30 cellular contexts compared by ENCODE assay signal in the genomic region with DNA sequence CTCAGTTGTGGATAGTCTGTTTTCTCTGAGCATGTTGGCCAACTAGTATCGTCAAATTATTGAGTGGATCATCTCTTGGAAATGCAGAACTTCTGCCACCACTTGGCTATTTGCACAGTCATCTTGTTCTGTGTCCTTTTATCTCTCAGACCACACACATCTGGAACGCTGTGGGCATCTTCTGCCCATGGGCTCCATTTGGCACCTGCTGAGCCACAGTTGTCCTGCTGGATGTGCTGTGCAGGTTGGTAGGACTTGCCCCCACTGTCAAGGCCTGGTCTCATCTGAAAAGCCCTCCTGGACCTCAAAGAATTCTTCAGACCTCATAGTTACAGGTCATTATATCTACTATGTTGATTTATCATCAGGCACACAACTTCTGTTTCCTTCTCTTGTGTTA. TPM values are rescaled to one million over a fixed set of nuclear protein-coding genes. Genes with fewer than 3 reads are reported as not detected.
"Had no signal": no experiment of that assay in that cellular context is flagged by ENCODE, and none has a peak within 500 bp of the region (broad histone marks: within the 10 kb centered on the region; RNA-seq: fewer than 3 reads in every experiment).

No MANE protein-coding gene starts in this region.

- DNase-seq: activated CD4-positive, alpha-beta T cell treated with anti-CD3 and anti-CD28 coated beads, Interleukin-2, amount 10 ng/mL, durations not matched to agents 24 days and 14 days; activated CD8-positive, alpha-beta memory T cell treated with anti-CD3 and anti-CD28 coated beads, Interleukin-2, amount 10 ng/mL, durations not matched to agents 7 days and 5 days; activated CD8-positive, alpha-beta T cell treated with anti-CD3 and anti-CD28 coated beads for 36 hours; activated naive CD4-positive, alpha-beta T cell; activated T-cell treated with anti-CD3 and anti-CD28 coated beads for 4 hours; brain microvascular endothelial cell; caudate nucleus; dermis blood vessel endothelial cell; effector CD8-positive, alpha-beta T cell; foreskin melanocyte; immature natural killer cell; lower lobe of right lung; mesendoderm; mucosa of descending colon; nucleus accumbens; posterior cingulate gyrus; retina; stimulated activated CD4-positive, alpha-beta T cell treated with anti-CD3 and anti-CD28 coated beads, Interleukin-2, amount 100 ng/mL, for 48 hours; stimulated activated CD8-positive, alpha-beta memory T cell treated with anti-CD3 and anti-CD28 coated beads, Interleukin-4, amount 100 ng/mL, for 48 hours; stimulated activated naive B cell treated with anti-CD40 and anti-IgM and Interleukin-4, amounts not matched to agents 10 μg/mL and 1 μg/mL and 100 μg/mL, for 72 hours; testis had no signal

- H3K27me3 ChIP-seq: adrenal gland, ascending aorta, brain microvascular endothelial cell, testis, vagina had no signal

- H3K4me1 ChIP-seq: adrenal gland had no signal

- H3K27ac ChIP-seq: adrenal gland, ascending aorta, brain microvascular endothelial cell, lower lobe of right lung, testis, vagina had no signal

- H3K27me3 Mint-ChIP-seq: activated CD4-positive, alpha-beta T cell treated with anti-CD3 and anti-CD28 coated beads, Interleukin-2, amount 10 ng/mL, durations not matched to agents 24 days and 14 days; activated CD8-positive, alpha-beta memory T cell treated with anti-CD3 and anti-CD28 coated beads, Interleukin-2, amount 10 ng/mL, durations not matched to agents 7 days and 5 days; activated CD8-positive, alpha-beta T cell treated with anti-CD3 and anti-CD28 coated beads for 36 hours; activated naive CD8-positive, alpha-beta T cell; activated T-helper 17 cell treated with anti-CD3 and anti-CD28 coated beads, Interleukin-2, amount 50 U/mL, for 72 hours; stimulated activated naive B cell treated with anti-CD40 and anti-IgM and Interleukin-4, amounts not matched to agents 10 μg/mL and 1 μg/mL and 100 μg/mL, for 72 hours had no signal

- H3K9me3 Mint-ChIP-seq: activated CD4-positive, alpha-beta T cell treated with anti-CD3 and anti-CD28 coated beads, Interleukin-2, amount 10 ng/mL, durations not matched to agents 24 days and 14 days; activated CD8-positive, alpha-beta T cell treated with anti-CD3 and anti-CD28 coated beads for 36 hours; activated T-helper 17 cell treated with anti-CD3 and anti-CD28 coated beads, Interleukin-2, amount 50 U/mL, for 72 hours; immature natural killer cell; stimulated activated naive B cell treated with anti-CD40 and anti-IgM and Interleukin-4, amounts not matched to agents 10 μg/mL and 1 μg/mL and 100 μg/mL, for 72 hours had no signal

- H3K4me3 Mint-ChIP-seq: activated CD4-positive, alpha-beta T cell treated with anti-CD3 and anti-CD28 coated beads, Interleukin-2, amount 10 ng/mL, durations not matched to agents 24 days and 14 days; activated CD8-positive, alpha-beta memory T cell treated with anti-CD3 and anti-CD28 coated beads, Interleukin-2, amount 10 ng/mL, durations not matched to agents 7 days and 5 days; activated CD8-positive, alpha-beta T cell treated with anti-CD3 and anti-CD28 coated beads for 36 hours; activated naive CD8-positive, alpha-beta T cell; activated T-helper 17 cell treated with anti-CD3 and anti-CD28 coated beads, Interleukin-2, amount 50 U/mL, for 72 hours; immature natural killer cell; stimulated activated naive B cell treated with anti-CD40 and anti-IgM and Interleukin-4, amounts not matched to agents 10 μg/mL and 1 μg/mL and 100 μg/mL, for 72 hours had no signal

- H3K4me3 ChIP-seq: adrenal gland, ascending aorta, lower lobe of right lung, mucosa of descending colon, testis, vagina had no signal

- H3K9me3 ChIP-seq: adrenal gland, ascending aorta, lower lobe of right lung, mucosa of descending colon, testis, vagina had no signal

- ATAC-seq: activated CD8-positive, alpha-beta memory T cell treated with anti-CD3 and anti-CD28 coated beads, Interleukin-2, amount 10 ng/mL, durations not matched to agents 7 days and 5 days; activated CD8-positive, alpha-beta T cell treated with anti-CD3 and anti-CD28 coated beads for 36 hours; activated T-helper 17 cell treated with anti-CD3 and anti-CD28 coated beads, Interleukin-2, amount 50 U/mL, for 72 hours; esophagus mucosa; left lobe of liver; lower lobe of right lung; mucosa of descending colon; stimulated activated naive B cell treated with anti-CD40 and anti-IgM and Interleukin-4, amounts not matched to agents 10 μg/mL and 1 μg/mL and 100 μg/mL, for 72 hours had no signal

- H3K27ac Mint-ChIP-seq: activated CD4-positive, alpha-beta T cell treated with anti-CD3 and anti-CD28 coated beads, Interleukin-2, amount 10 ng/mL, durations not matched to agents 24 days and 14 days; activated CD8-positive, alpha-beta memory T cell treated with anti-CD3 and anti-CD28 coated beads, Interleukin-2, amount 10 ng/mL, durations not matched to agents 7 days and 5 days; activated CD8-positive, alpha-beta T cell treated with anti-CD3 and anti-CD28 coated beads for 36 hours; activated naive CD8-positive, alpha-beta T cell; activated T-helper 17 cell treated with anti-CD3 and anti-CD28 coated beads, Interleukin-2, amount 50 U/mL, for 72 hours; stimulated activated naive B cell treated with anti-CD40 and anti-IgM and Interleukin-4, amounts not matched to agents 10 μg/mL and 1 μg/mL and 100 μg/mL, for 72 hours had no signal

RNA-seq across cellular contexts. Expression of a gene that starts 16.7 kb away (rescaled TPM):
- total RNA-seq: ascending aorta, dermis blood vessel endothelial cell, esophagus mucosa, kidney epithelial cell, left lobe of liver, lower lobe of right lung, vagina had no signal
- polyA plus RNA-seq: neural cell had no signal

RNA-seq across cellular contexts. Expression of a gene that starts 21.3 kb away (rescaled TPM):
- polyA plus RNA-seq: neural cell had no signal
